11 cellular contexts compared by ENCODE assay signal in the genomic region with DNA sequence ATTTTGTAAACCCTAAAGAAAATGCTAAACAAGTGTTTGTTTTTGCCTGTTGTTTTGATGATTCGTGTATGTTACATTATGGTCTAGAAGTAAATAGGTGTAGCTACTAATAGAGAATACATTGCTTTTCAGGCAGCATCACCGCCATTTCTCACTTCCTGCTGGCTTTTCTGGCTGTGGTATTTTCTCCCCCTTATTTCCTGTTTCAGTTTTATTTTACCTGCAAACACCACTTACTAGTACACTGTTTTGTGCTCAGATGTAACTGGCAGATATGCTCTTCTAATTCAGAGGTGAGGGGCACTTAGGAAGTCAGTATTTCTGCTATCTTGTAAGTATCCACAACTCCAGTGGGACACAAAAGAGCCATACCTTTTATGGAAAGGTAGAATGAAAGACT. TPM values are rescaled to one million over a fixed set of nuclear protein-coding genes. Genes with fewer than 3 reads are reported as not detected.
DNase-seq lines count a peak whose midpoint lies in the region; ATAC-seq and TF ChIP-seq lines count a peak whose summit lies in the region.
"Had no signal": no experiment of that assay in that cellular context is flagged by ENCODE, and none has a peak within 500 bp of the region (broad histone marks: within the 10 kb centered on the region; RNA-seq: fewer than 3 reads in every experiment).

No MANE protein-coding gene starts in this region.

- DNase-seq in T-helper 1 cell = peak in 3 of 5 donors; percentile 14 to 64 (median 18)
- peak in 7 of 10 donors; percentile 10 to 67 (median 18) for DNase-seq in naive thymus-derived CD8-positive, alpha-beta T cell
- DNase-seq in glomerular visceral epithelial cell (ENCODE audit: extremely low spot score) = no peak
- DNase-seq in neural progenitor cell (ENCODE audit: low spot score) = no peak
- DNase-seq: mesenchymal stem cell, NCI-H1092, SK-N-SH had no signal

- POLR2A ChIA-PET in naive thymus-derived CD8-positive, alpha-beta T cell (lab: Charles Lee) = interaction anchor here (0.7 to 1.6 kb wide), 4 partner anchors 17 to 150 kb away, joined by 3 to 6 read pairs (median 4); a partner anchor contains a TSS

- no peaks in the 10 kb centered on the region for H3K27me3 Mint-ChIP-seq in naive thymus-derived CD8-positive, alpha-beta T cell
- peaks cover 3% of the 10 kb centered on the region for H3K27me3 Mint-ChIP-seq in neural progenitor cell (ENCODE audit: insufficient read depth, low read depth)

- H3K4me3 Mint-ChIP-seq in naive thymus-derived CD8-positive, alpha-beta T cell = peak overlapping the region; percentile 49 to 85 (median 70)
- H3K4me3 Mint-ChIP-seq in neural progenitor cell = no peak overlapping the region

- H3K4me1 Mint-ChIP-seq in naive thymus-derived CD8-positive, alpha-beta T cell = peaks cover 3 to 44% (median 23%) of the 10 kb centered on the region in 4 donors
- peaks cover 5% of the 10 kb centered on the region for H3K4me1 Mint-ChIP-seq in neural progenitor cell

- H3K4me1 ChIP-seq in neural progenitor cell = peaks cover 14% of the 10 kb centered on the region
- H3K4me1 ChIP-seq: vagina had no signal

- TF ChIP-seq CTCF in neural progenitor cell (IDR thresholded peaks at IDR 0.05) = no peak

- H3K27ac Mint-ChIP-seq in naive thymus-derived CD8-positive, alpha-beta T cell = peak overlapping the region; percentile 78 to 97 (median 88)
- no peak overlapping the region for H3K27ac Mint-ChIP-seq in neural progenitor cell

- no peaks in the 10 kb centered on the region for H4K20me1 ChIP-seq in neural progenitor cell (ENCODE audit: low read depth)

- H3K36me3 Mint-ChIP-seq in naive thymus-derived CD8-positive, alpha-beta T cell = peaks cover 0 to 5% (median 0%) of the 10 kb centered on the region in 3 donors
- no peaks in the 10 kb centered on the region for H3K36me3 Mint-ChIP-seq in neural progenitor cell

- no peaks in the 10 kb centered on the region for H3K9me3 Mint-ChIP-seq in naive thymus-derived CD8-positive, alpha-beta T cell
- no peaks in the 10 kb centered on the region for H3K9me3 Mint-ChIP-seq in neural progenitor cell

- H3K9me3 ChIP-seq in neural progenitor cell (ENCODE audit: low read depth) = no peaks in the 10 kb centered on the region
- H3K9me3 ChIP-seq: SK-N-SH, vagina had no signal

- H2AFZ ChIP-seq in neural progenitor cell (replicated peaks) = no peak overlapping the region

- no peak overlapping the region for H3K27ac ChIP-seq in neural progenitor cell
- H3K27ac ChIP-seq: vagina had no signal

- H3K36me3 ChIP-seq in neural progenitor cell = no peaks in the 10 kb centered on the region
- H3K36me3 ChIP-seq: vagina had no signal

- no peaks in the 10 kb centered on the region for H3K79me2 ChIP-seq in neural progenitor cell (ENCODE audit: low read depth)

- H3F3A ChIP-seq in neural progenitor cell (ENCODE audit: low read depth) = peaks cover 26% of the 10 kb centered on the region

- no peaks in the 10 kb centered on the region for H3K27me3 ChIP-seq in neural progenitor cell
- H3K27me3 ChIP-seq: vagina had no signal

- H3K9ac ChIP-seq in neural progenitor cell = no peak overlapping the region
- H3K9ac ChIP-seq: SK-N-SH had no signal

- no peak overlapping the region for H3K4me3 ChIP-seq in neural progenitor cell
- H3K4me3 ChIP-seq: vagina had no signal

- H3K4me2 ChIP-seq in neural progenitor cell = no peak overlapping the region
- H3K4me2 ChIP-seq: SK-N-SH had no signal

- ATAC-seq in GM18499 (IDR thresholded peaks at IDR 0.05; ENCODE audit: insufficient read depth, unreplicated experiment) (peak; percentile 50), GM21529 (IDR thresholded peaks at IDR 0.05; ENCODE audit: unreplicated experiment) (peak; percentile 56), HG03439 (IDR thresholded peaks at IDR 0.05; ENCODE audit: unreplicated experiment) (no peak)
- peak; percentile 95 to 98 for ATAC-seq in naive thymus-derived CD8-positive, alpha-beta T cell

RNA-seq across cellular contexts. Expression of a gene that starts 38.1 kb away (rescaled TPM):
- 1 to 10 TPM in 1 of 2 experiments, under 1 TPM in 1; 0.49 to 1.2 TPM for total RNA-seq in naive thymus-derived CD8-positive, alpha-beta T cell
- polyA plus RNA-seq in naive thymus-derived CD8-positive, alpha-beta T cell = under 1 TPM; 0.21 to 0.24 (median 0.24) TPM
- total RNA-seq in neural progenitor cell (ENCODE audit: low replicate concordance) = 0.22 and 0.56 TPM in 2 replicates
- total RNA-seq: vagina had no signal

Comparison
In these comparisons a context has a peak if more than half of its experiments do, and no peak if none do; other contexts are left out.
1. DNase-seq: peak in T-helper 1 cell (3 of 5) and naive thymus-derived CD8-positive, alpha-beta T cell (7 of 10); none in glomerular visceral epithelial cell (single experiment) and neural progenitor cell (single experiment).